In genomic region chr20:38825901-38826625, GRCh38 we compare ENCODE assay signal across 8 cellular contexts. TPM values are rescaled to one million over a fixed set of nuclear protein-coding genes. Genes with fewer than 3 reads are reported as not detected.
A peak's percentile ranks its signal among the peaks of the same experiment; 100 is the strongest.
DNase-seq lines count a peak whose midpoint lies in the region; ATAC-seq and TF ChIP-seq lines count a peak whose summit lies in the region.

No MANE protein-coding gene starts in this region.

- peaks cover 86 to 91% (median 87%) of the 10 kb centered on the region in 3 donors for H3K4me1 Mint-ChIP-seq in T-cell

- H3K27ac Mint-ChIP-seq in T-cell, result peak overlapping the region; percentile 67 to 86

- H3K36me3 ChIP-seq in left lung, result no peaks in the 10 kb centered on the region

- peaks cover 0 to 3% of the 10 kb centered on the region in 2 donors for H3K27me3 ChIP-seq in left lung

- no peaks in the 10 kb centered on the region for H3K9me3 ChIP-seq in left lung

- peak; percentile 56 for DNase-seq in DMS79 treated with DMSO at 0.1 percent for 48 hours (lab: John Stamatoyannopoulos, UW)
- DNase-seq in M059J (ENCODE audit: low read depth), result peak; percentile 78
- DNase-seq in T-cell, result no peak
- no peak for DNase-seq in left lung
- no peak for DNase-seq in NCI-H1694 (lab: John Stamatoyannopoulos, UW)

- CTCF ChIA-PET in T-cell (lab: Charles Lee), result interaction anchor here in 1 of 2 donors (0.7 kb wide), 1 partner anchor 67 kb away, joined by 4 read pairs; no protein-coding TSS in a partner anchor

- no peak for TF ChIP-seq CTCF in left lung (IDR thresholded peaks at IDR 0.05)

- no peaks in the 10 kb centered on the region for H3K27me3 Mint-ChIP-seq in T-cell

- no peak overlapping the region for H3K4me3 ChIP-seq in left lung

- peaks cover 6 to 7% (median 7%) of the 10 kb centered on the region in 3 donors for H3K9me3 Mint-ChIP-seq in T-cell

- H3K4me3 Mint-ChIP-seq in T-cell, result no peak overlapping the region

- ATAC-seq in T-cell (replicated peaks in 1 of 4) (no peak), left lung (peak; percentile 63), GM18873 (IDR thresholded peaks at IDR 0.05; ENCODE audit: low FRiP score, unreplicated experiment) (no peak), GM21447 (IDR thresholded peaks at IDR 0.05; ENCODE audit: unreplicated experiment) (no peak), GM21526 (IDR thresholded peaks at IDR 0.05; ENCODE audit: low FRiP score, unreplicated experiment) (no peak)

- no peak overlapping the region for H3K27ac ChIP-seq in left lung

- intact Hi-C loops in left lung (cut with DNase I), result no loop called here

- peaks cover 68% of the 10 kb centered on the region for H3K36me3 Mint-ChIP-seq in T-cell

- POLR2A ChIA-PET in T-cell (lab: Charles Lee), result no interaction called here

- H3K4me1 ChIP-seq in left lung, result peaks cover 0 to 18% of the 10 kb centered on the region in 2 donors

RNA-seq across cellular contexts. Expression of gene PPP1R16B, which starts 20.6 kb away (rescaled TPM):
- total RNA-seq in M059J (2014; rRNA removed; shearing (Covaris generic)), result not detected in 2 replicates
- total RNA-seq in T-cell, result 10 to 100 TPM; 32.0 to 58.5 (median 50.2) TPM
- 1 to 10 TPM; 5.4 to 9.8 TPM for total RNA-seq in left lung

Comparison
In these comparisons a context has a peak if more than half of its experiments do, and no peak if none do; other contexts are left out.
1. DNase-seq: peak in DMS79 treated with DMSO at 0.1 percent for 48 hours (single experiment) and M059J (single experiment); none in T-cell (0 of 34), left lung (0 of 2) and NCI-H1694 (single experiment).